2 cellular contexts compared by ENCODE assay signal in genomic region chr1:92430030-92430429, GRCh38.
TF ChIP-seq lines count a peak whose summit lies in the region.

No MANE protein-coding gene starts in this region.

TF ChIP-seq in HepG2, 621 proteins besides CTCF, POLR2A, EP300 and RAD21:
- TF ChIP-seq ATF7 (IDR thresholded peaks at IDR 0.05), result peak; percentile 66
- no peak for TF ChIP-seq ATF7 (CRISPR knock-in tag; IDR thresholded peaks at IDR 0.05)
- TF ChIP-seq ZNF777 (CRISPR knock-in tag; IDR thresholded peaks at IDR 0.05), result no peak
- no peak for TF ChIP-seq SSRP1 (CRISPR knock-in tag; IDR thresholded peaks at IDR 0.05)

TF ChIP-seq in K562, 482 proteins besides CTCF, POLR2A, EP300 and RAD21:
- no peak for TF ChIP-seq SMARCA4 (IDR thresholded peaks at IDR 0.05)
- peak; percentile 57 for TF ChIP-seq ATF3 (IDR thresholded peaks at IDR 0.05)
- TF ChIP-seq ATF3 (CRISPR knock-in tag; conservative IDR thresholded peaks at IDR 0.05), result no peak
